In the genomic region with DNA sequence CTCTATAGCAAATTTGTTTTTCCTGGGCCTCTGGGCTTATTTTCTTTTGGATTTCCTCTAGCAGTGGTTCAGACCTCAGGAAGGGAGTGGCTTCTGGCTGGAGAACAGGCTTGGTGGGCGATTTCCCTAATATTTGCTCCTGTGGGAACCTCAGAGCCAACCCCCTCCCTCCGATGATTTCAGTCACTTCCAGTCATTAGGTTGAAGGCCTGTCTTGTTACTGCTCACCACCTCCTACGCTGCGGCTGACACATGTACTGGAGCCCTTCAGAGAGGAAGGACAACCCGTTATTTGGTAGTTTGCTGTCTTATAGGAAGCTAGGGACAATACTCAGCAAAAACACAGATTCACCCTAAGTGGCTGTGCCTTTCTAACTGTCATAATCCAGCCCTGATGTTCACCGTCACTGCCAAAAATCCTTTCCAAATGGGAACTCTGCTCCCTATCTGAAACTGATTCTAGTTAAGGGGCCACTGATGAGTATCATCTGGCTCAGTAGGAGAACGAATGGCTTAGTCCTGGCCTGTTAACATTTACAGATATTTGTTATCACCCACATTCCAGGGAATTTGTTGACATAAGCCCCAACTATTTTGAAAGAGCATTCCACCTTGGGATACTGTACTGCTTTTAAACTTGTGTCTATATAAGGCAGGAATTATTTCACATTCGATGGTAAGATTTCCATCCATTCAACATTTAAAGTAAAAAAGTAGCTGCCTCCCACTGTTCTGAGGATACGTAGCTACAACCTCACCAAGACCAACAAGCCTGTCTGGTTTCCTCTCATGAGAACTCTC, we compare ENCODE assay signal across 1 cellular context.
A peak's percentile ranks its signal among the peaks of the same experiment; 100 is the strongest.
TF ChIP-seq lines count a peak whose summit lies in the region.

No MANE protein-coding gene starts in this region.

TF ChIP-seq in HEK293, 187 proteins besides CTCF, POLR2A, EP300 and RAD21 (continued from another document):
- TF ChIP-seq ZNF518A (tag by site-specific recombination; conservative IDR thresholded peaks at IDR 0.05; ENCODE audit: low read depth), result no peak
- peak; percentile 67 for TF ChIP-seq EGR2 (tag by site-specific recombination; IDR thresholded peaks at IDR 0.05; ENCODE audit: low read depth)
- no peak for TF ChIP-seq ZIC2 (tag by site-specific recombination; IDR thresholded peaks at IDR 0.05)
- TF ChIP-seq ZFHX2 (tag by site-specific recombination; conservative IDR thresholded peaks at IDR 0.05), result peak; percentile 47
